ENCODE assay signal across 33 cellular contexts in the genomic region with DNA sequence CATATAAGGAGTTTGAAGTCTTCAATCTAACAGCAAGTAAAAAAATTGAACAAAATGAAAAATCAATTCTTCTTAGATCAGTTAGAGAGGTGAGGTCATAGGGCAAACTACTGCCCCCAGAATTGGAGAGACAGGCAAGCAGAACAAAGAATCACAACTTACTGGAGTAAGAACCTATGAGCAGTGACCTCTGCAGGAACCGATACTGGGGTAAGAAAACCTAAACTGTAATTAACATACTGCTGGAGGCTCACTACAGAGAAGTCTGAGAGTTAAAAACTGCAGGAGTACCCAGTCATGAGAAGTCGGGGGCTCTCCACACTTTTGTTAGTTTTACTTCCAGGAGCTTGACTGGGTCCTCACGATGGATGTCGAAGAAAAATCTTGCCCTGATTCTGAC. TPM values are rescaled to one million over a fixed set of nuclear protein-coding genes. Genes with fewer than 3 reads are reported as not detected.
DNase-seq lines count a peak whose midpoint lies in the region; ATAC-seq and TF ChIP-seq lines count a peak whose summit lies in the region.
"Had no signal": no experiment of that assay in that cellular context is flagged by ENCODE, and none has a peak within 500 bp of the region (broad histone marks: within the 10 kb centered on the region; RNA-seq: fewer than 3 reads in every experiment).

No MANE protein-coding gene starts in this region.

- no peak overlapping the region for H3K4me3 Mint-ChIP-seq in GM23338
- H3K4me3 Mint-ChIP-seq: activated T-cell treated with anti-CD3 and anti-CD28 coated beads, Interleukin-2, amount 50 U/mL, for 72 hours; dendritic cell treated with granulocyte-macrophage colony-stimulating factor and Interleukin-4, amounts not matched to agents 40 ng/mL and 50 ng/mL, for 4 days had no signal

- H3K36me3 Mint-ChIP-seq in GM23338 (ENCODE audit: low read depth), result peaks cover 27% of the 10 kb centered on the region

- H3K9me3 Mint-ChIP-seq in GM23338, result no peaks in the 10 kb centered on the region
- H3K9me3 Mint-ChIP-seq: activated T-cell treated with anti-CD3 and anti-CD28 coated beads, Interleukin-2, amount 50 U/mL, for 72 hours; dendritic cell treated with granulocyte-macrophage colony-stimulating factor and Interleukin-4, amounts not matched to agents 40 ng/mL and 50 ng/mL, for 4 days had no signal

- no peak overlapping the region; the same call in 1 of the 2 replicates for H3K27ac Mint-ChIP-seq in GM23338
- H3K27ac Mint-ChIP-seq: activated T-cell treated with anti-CD3 and anti-CD28 coated beads, Interleukin-2, amount 50 U/mL, for 72 hours; dendritic cell treated with granulocyte-macrophage colony-stimulating factor and Interleukin-4, amounts not matched to agents 40 ng/mL and 50 ng/mL, for 4 days had no signal

- H3K79me2 ChIP-seq in GM23338 (replicated peaks; ENCODE audit: insufficient read depth), result no peaks in the 10 kb centered on the region

- DNase-seq in GM23338 (ENCODE audit: low spot score) (no peak), NCI-H1436 (lab: John Stamatoyannopoulos, UW) (no peak)
- DNase-seq: ACHN; activated naive CD4-positive, alpha-beta T cell treated with anti-CD3 and anti-CD28 coated beads, Interleukin-2, amount 50 U/mL, for 16 hours; activated T-cell treated with anti-CD3 and anti-CD28 coated beads, Interleukin-2, amount 50 U/mL, for 72 hours; Caco-2; IMR-90; NCI-H1105; NCI-H2081; NCI-H446; PC-3; SHP77; stimulated activated CD4-positive, alpha-beta T cell treated with anti-CD3 and anti-CD28 coated beads, Interleukin-1b, Interleukin-23, amount 100 ng/mL, for 48 hours; SW 1271; uterus had no signal

- H3K36me3 ChIP-seq in GM23338 (ENCODE audit: insufficient read depth), result no peaks in the 10 kb centered on the region
- H3K36me3 ChIP-seq: BLaER1, cardiac muscle cell, neutrophil, uterus had no signal

- H3K4me2 ChIP-seq in GM23338, result no peak overlapping the region
- H3K4me2 ChIP-seq: BLaER1 had no signal

- ATAC-seq in GM18867 (IDR thresholded peaks at IDR 0.05; ENCODE audit: unreplicated experiment) (peak; percentile 65), GM21515 (IDR thresholded peaks at IDR 0.05; ENCODE audit: unreplicated experiment) (peak; percentile 68), HG02870 (IDR thresholded peaks at IDR 0.05; ENCODE audit: unreplicated experiment) (peak; percentile 96), HG03469 (IDR thresholded peaks at IDR 0.05; ENCODE audit: unreplicated experiment) (peak; percentile 44), GM23338 (no peak), HG02571 (IDR thresholded peaks at IDR 0.05; ENCODE audit: unreplicated experiment) (no peak), HG03139 (IDR thresholded peaks at IDR 0.05; ENCODE audit: unreplicated experiment) (no peak)
- ATAC-seq: activated T-cell treated with anti-CD3 and anti-CD28 coated beads, Interleukin-2, amount 50 U/mL, for 72 hours; PC-3 had no signal

- H3K4me1 ChIP-seq in GM23338 (ENCODE audit: insufficient read depth), result no peaks in the 10 kb centered on the region
- H3K4me1 ChIP-seq: Caco-2, uterus had no signal

- no peaks in the 10 kb centered on the region for H3K27me3 ChIP-seq in GM23338 (ENCODE audit: insufficient read depth)
- H3K27me3 ChIP-seq: BLaER1, cardiac muscle cell, neutrophil, uterus had no signal

- H3K9me2 ChIP-seq in GM23338 (ENCODE audit: insufficient read depth), result no peaks in the 10 kb centered on the region

- no peak for TF ChIP-seq CTCF in GM23338 (conservative IDR thresholded peaks at IDR 0.05; ENCODE audit: low read depth in 2 of 2)

- peaks cover 2% of the 10 kb centered on the region for H3K27me3 Mint-ChIP-seq in GM23338 (ENCODE audit: insufficient read depth, low read depth, poor library complexity)
- H3K27me3 Mint-ChIP-seq: dendritic cell treated with granulocyte-macrophage colony-stimulating factor and Interleukin-4, amounts not matched to agents 40 ng/mL and 50 ng/mL, for 4 days had no signal

- no peaks in the 10 kb centered on the region; the same call in 1 of the 2 replicates for H4K20me1 ChIP-seq in GM23338 (replicated peaks; ENCODE audit: insufficient read depth)
- H4K20me1 ChIP-seq: BLaER1 had no signal

- H3K27ac ChIP-seq in GM23338 (ENCODE audit: low read depth), result no peak overlapping the region
- H3K27ac ChIP-seq: BLaER1, cardiac muscle cell, neutrophil, uterus had no signal

- no peak overlapping the region for H2AFZ ChIP-seq in GM23338

- no peaks in the 10 kb centered on the region for H3F3A ChIP-seq in GM23338 (replicated peaks; ENCODE audit: low read depth)

- no peaks in the 10 kb centered on the region for H3K4me1 Mint-ChIP-seq in GM23338

- no peak overlapping the region for H3K4me3 ChIP-seq in GM23338
- H3K4me3 ChIP-seq: BLaER1, cardiac muscle cell, uterus had no signal

TF ChIP-seq in GM23338, 12 proteins besides CTCF, POLR2A, EP300 and RAD21 (continues in another document):
- TF ChIP-seq POLR2AphosphoS5 (IDR thresholded peaks at IDR 0.05; ENCODE audit: low read depth) (no peak), EZH2phosphoT487 (IDR thresholded peaks at IDR 0.05; ENCODE audit: unreplicated experiment) (no peak), STAT1 (IDR thresholded peaks at IDR 0.05; ENCODE audit: unreplicated experiment) (no peak)
- TF ChIP-seq, protein P1, sequence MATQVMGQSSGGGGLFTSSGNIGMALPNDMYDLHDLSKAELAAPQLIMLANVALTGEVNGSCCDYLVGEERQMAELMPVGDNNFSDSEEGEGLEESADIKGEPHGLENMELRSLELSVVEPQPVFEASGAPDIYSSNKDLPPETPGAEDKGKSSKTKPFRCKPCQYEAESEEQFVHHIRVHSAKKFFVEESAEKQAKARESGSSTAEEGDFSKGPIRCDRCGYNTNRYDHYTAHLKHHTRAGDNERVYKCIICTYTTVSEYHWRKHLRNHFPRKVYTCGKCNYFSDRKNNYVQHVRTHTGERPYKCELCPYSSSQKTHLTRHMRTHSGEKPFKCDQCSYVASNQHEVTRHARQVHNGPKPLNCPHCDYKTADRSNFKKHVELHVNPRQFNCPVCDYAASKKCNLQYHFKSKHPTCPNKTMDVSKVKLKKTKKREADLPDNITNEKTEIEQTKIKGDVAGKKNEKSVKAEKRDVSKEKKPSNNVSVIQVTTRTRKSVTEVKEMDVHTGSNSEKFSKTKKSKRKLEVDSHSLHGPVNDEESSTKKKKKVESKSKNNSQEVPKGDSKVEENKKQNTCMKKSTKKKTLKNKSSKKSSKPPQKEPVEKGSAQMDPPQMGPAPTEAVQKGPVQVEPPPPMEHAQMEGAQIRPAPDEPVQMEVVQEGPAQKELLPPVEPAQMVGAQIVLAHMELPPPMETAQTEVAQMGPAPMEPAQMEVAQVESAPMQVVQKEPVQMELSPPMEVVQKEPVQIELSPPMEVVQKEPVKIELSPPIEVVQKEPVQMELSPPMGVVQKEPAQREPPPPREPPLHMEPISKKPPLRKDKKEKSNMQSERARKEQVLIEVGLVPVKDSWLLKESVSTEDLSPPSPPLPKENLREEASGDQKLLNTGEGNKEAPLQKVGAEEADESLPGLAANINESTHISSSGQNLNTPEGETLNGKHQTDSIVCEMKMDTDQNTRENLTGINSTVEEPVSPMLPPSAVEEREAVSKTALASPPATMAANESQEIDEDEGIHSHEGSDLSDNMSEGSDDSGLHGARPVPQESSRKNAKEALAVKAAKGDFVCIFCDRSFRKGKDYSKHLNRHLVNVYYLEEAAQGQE (IDR thresholded peaks at IDR 0.05; ENCODE audit: unreplicated experiment), result no peak

RNA-seq across cellular contexts. Expression of a gene that starts 16.0 kb away (rescaled TPM):
- total RNA-seq in GM23338 (2014; rRNA removed; shearing (Covaris generic)), result not detected in 2 replicates
- polyA plus RNA-seq in GM23338 (2016; fragmentation: Nextera tagmentation; extraction: Ambion mirVana), result not detected in 2 replicates
- total RNA-seq: activated CD8-positive, alpha-beta memory T cell treated with anti-CD3 and anti-CD28 coated beads for 36 hours; activated T-cell treated with anti-CD3 and anti-CD28 coated beads, Interleukin-2, amount 50 U/mL, for 72 hours; Caco-2; cardiac muscle cell; Daoy; glomerular endothelial cell; IMR-90; kidney epithelial cell; lung microvascular endothelial cell; PC-3; pulmonary artery endothelial cell; skeletal muscle tissue; temporal lobe had no signal
- polyA plus RNA-seq: cardiac muscle cell, IMR-90 had no signal

RNA-seq across cellular contexts. Expression of a gene that starts 18.2 kb away (rescaled TPM):
- total RNA-seq in GM23338 (2014; rRNA removed; shearing (Covaris generic)), result not detected in 2 replicates
- polyA plus RNA-seq in GM23338 (2016; fragmentation: Nextera tagmentation; extraction: Ambion mirVana), result not detected in 2 replicates
- total RNA-seq: activated CD8-positive, alpha-beta memory T cell treated with anti-CD3 and anti-CD28 coated beads for 36 hours; activated T-cell treated with anti-CD3 and anti-CD28 coated beads, Interleukin-2, amount 50 U/mL, for 72 hours; Caco-2; cardiac muscle cell; Daoy; glomerular endothelial cell; IMR-90; kidney epithelial cell; lung microvascular endothelial cell; PC-3; pulmonary artery endothelial cell; skeletal muscle tissue; temporal lobe; uterus had no signal
- polyA plus RNA-seq: cardiac muscle cell, IMR-90 had no signal

Comparison
In these comparisons a context has a peak if more than half of its experiments do, and no peak if none do; other contexts are left out.
1. ATAC-seq: peak in GM18867 (single experiment), GM21515 (single experiment), HG02870 (single experiment) and HG03469 (single experiment); none in GM23338 (single experiment), HG02571 (single experiment) and HG03139 (single experiment).